ENCODE assay signal across 12 cellular contexts in the genomic region with DNA sequence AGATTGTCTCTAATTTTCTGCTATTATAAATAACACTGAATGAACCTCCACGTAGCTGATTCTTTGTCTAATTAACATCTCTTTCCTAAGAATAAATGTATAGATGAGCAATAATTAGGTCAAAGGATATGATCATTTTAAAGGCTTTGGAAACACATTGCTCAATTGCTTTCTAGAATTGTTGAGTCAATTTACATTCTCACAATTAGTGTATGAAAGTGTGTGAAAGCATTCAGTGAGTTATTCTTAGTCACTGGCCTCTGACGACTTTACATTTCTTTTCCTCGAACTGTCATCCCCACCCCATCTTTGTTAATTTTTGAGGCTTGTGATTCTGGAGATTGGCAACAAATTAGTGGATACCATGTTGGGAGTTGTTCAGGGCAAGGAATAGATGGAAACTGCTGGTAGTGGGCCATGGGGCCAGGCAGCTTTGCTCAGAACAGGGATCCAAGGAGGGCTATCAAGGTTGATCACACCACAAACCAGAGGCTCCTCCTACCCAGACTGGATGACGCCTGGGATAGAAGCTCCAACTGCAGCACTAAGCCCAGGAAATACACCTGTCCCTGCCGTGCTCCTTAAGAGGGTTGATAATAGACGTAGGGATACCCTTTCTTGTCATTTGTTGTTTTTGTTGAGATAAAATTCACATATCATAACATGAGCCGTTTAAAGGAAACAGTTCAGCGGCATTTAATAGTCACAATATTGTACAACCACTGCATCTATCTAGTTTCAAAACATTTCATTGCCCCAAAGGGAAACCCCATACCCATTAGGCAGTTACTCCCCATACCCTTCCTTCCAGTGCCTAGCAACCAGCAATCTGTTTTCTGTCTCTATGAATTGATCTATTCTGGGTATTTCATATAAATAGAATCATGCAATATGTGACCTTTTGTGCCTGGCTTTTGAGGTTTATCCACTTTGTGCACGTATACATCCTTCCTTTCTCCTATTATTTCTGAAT. TPM values are rescaled to one million over a fixed set of nuclear protein-coding genes. Genes with fewer than 3 reads are reported as not detected.
DNase-seq lines count a peak whose midpoint lies in the region; ATAC-seq, FAIRE-seq and TF ChIP-seq lines count a peak whose summit lies in the region.
"Had no signal": no experiment of that assay in that cellular context is flagged by ENCODE, and none has a peak within 500 bp of the region (broad histone marks: within the 10 kb centered on the region; RNA-seq: fewer than 3 reads in every experiment).

No MANE protein-coding gene starts in this region.

- no peaks in the 10 kb centered on the region for H3K27me3 Mint-ChIP-seq in activated naive CD4-positive, alpha-beta T cell treated with anti-CD3 and anti-CD28 coated beads for 36 hours (ENCODE audit: low read depth)
- H3K27me3 Mint-ChIP-seq in mesothelial cell of epicardium (ENCODE audit: low read depth): no peaks in the 10 kb centered on the region

- no peak overlapping the region for H3K4me3 Mint-ChIP-seq in activated naive CD4-positive, alpha-beta T cell treated with anti-CD3 and anti-CD28 coated beads for 36 hours
- peak overlapping the region; percentile 57 for H3K4me3 Mint-ChIP-seq in stimulated activated effector memory CD8-positive, alpha-beta T cell treated with anti-CD3 and anti-CD28 coated beads, Interleukin-12 subunit alpha, Interleukin-12 subunit beta, amount 100 ng/mL, for 72 hours
- H3K4me3 Mint-ChIP-seq in mesothelial cell of epicardium: no peak overlapping the region

- TF ChIP-seq CTCF in mesothelial cell of epicardium (IDR thresholded peaks at IDR 0.05; ENCODE audit: unreplicated experiment): no peak

- FAIRE-seq in urothelium cell line (lab: Jason Lieb, UNC): no peak

- H3K4me1 Mint-ChIP-seq in activated naive CD4-positive, alpha-beta T cell treated with anti-CD3 and anti-CD28 coated beads for 36 hours (ENCODE audit: low read depth): peaks cover 11% of the 10 kb centered on the region
- H3K4me1 Mint-ChIP-seq in stimulated activated effector memory CD8-positive, alpha-beta T cell treated with anti-CD3 and anti-CD28 coated beads, Interleukin-12 subunit alpha, Interleukin-12 subunit beta, amount 100 ng/mL, for 72 hours: peaks cover 20% of the 10 kb centered on the region
- no peaks in the 10 kb centered on the region for H3K4me1 Mint-ChIP-seq in mesothelial cell of epicardium

- peak; percentile 9 for DNase-seq in activated naive CD4-positive, alpha-beta T cell treated with Interleukin-2 at 50 U/mL for 16 hours
- no peak for DNase-seq in activated naive CD4-positive, alpha-beta T cell treated with anti-CD3 and anti-CD28 coated beads for 36 hours
- peak; percentile 7 to 71 for DNase-seq in stimulated activated effector memory CD8-positive, alpha-beta T cell treated with anti-CD3 and anti-CD28 coated beads, Interleukin-12 subunit alpha, Interleukin-12 subunit beta, amount 100 ng/mL, for 72 hours (ENCODE audit: low spot score in 2 of 2)
- DNase-seq in mesothelial cell of epicardium (ENCODE audit: low spot score in 2 of 2, unreplicated experiment in 2 of 2): no peak
- DNase-seq in urothelium cell line (ENCODE audit: low spot score): no peak
- DNase-seq in OCI-M1 (lab: John Stamatoyannopoulos, UW): no peak
- DNase-seq: NCI-H69, sigmoid colon had no signal

- ATAC-seq in GM21717 (IDR thresholded peaks at IDR 0.05; ENCODE audit: unreplicated experiment): peak; percentile 64
- ATAC-seq in HG03565 (IDR thresholded peaks at IDR 0.05; ENCODE audit: unreplicated experiment): peak; percentile 51
- peak; percentile 94 for ATAC-seq in stimulated activated effector memory CD8-positive, alpha-beta T cell treated with anti-CD3 and anti-CD28 coated beads, Interleukin-12 subunit alpha, Interleukin-12 subunit beta, amount 100 ng/mL, for 72 hours

- no peaks in the 10 kb centered on the region for H3K36me3 Mint-ChIP-seq in activated naive CD4-positive, alpha-beta T cell treated with anti-CD3 and anti-CD28 coated beads for 36 hours (ENCODE audit: low read depth)
- H3K36me3 Mint-ChIP-seq in stimulated activated effector memory CD8-positive, alpha-beta T cell treated with anti-CD3 and anti-CD28 coated beads, Interleukin-12 subunit alpha, Interleukin-12 subunit beta, amount 100 ng/mL, for 72 hours: no peaks in the 10 kb centered on the region
- no peaks in the 10 kb centered on the region for H3K36me3 Mint-ChIP-seq in mesothelial cell of epicardium

- no peaks in the 10 kb centered on the region for H3K9me3 Mint-ChIP-seq in activated naive CD4-positive, alpha-beta T cell treated with anti-CD3 and anti-CD28 coated beads for 36 hours
- no peaks in the 10 kb centered on the region for H3K9me3 Mint-ChIP-seq in stimulated activated effector memory CD8-positive, alpha-beta T cell treated with anti-CD3 and anti-CD28 coated beads, Interleukin-12 subunit alpha, Interleukin-12 subunit beta, amount 100 ng/mL, for 72 hours
- peaks cover 4% of the 10 kb centered on the region for H3K9me3 Mint-ChIP-seq in mesothelial cell of epicardium

- intact Hi-C loops in activated naive CD4-positive, alpha-beta T cell treated with anti-CD3 and anti-CD28 coated beads for 36 hours (cut with micrococcal nuclease): loop anchor here (1.0 to 10.0 kb wide), 8 partner anchors 28 to 1757 kb away; partner anchors contain the start of genes EIF1B, RPL14, TRAK1 and ZNF621

- H3K27ac Mint-ChIP-seq in activated naive CD4-positive, alpha-beta T cell treated with anti-CD3 and anti-CD28 coated beads for 36 hours: no peak overlapping the region
- peak overlapping the region; percentile 93 for H3K27ac Mint-ChIP-seq in stimulated activated effector memory CD8-positive, alpha-beta T cell treated with anti-CD3 and anti-CD28 coated beads, Interleukin-12 subunit alpha, Interleukin-12 subunit beta, amount 100 ng/mL, for 72 hours
- no peak overlapping the region for H3K27ac Mint-ChIP-seq in mesothelial cell of epicardium

- CTCF ChIA-PET in activated naive CD4-positive, alpha-beta T cell treated with anti-CD3 and anti-CD28 coated beads for 36 hours (lab: Charles Lee): interaction anchor here (0.6 kb wide), 1 partner anchor 10 kb away, joined by 3 read pairs; no protein-coding TSS in a partner anchor

RNA-seq across cellular contexts. Expression of gene EIF1B, which starts 27.9 kb away (rescaled TPM):
- total RNA-seq in activated naive CD4-positive, alpha-beta T cell treated with anti-CD3 and anti-CD28 coated beads for 36 hours: 10 to 100 TPM; 47.0 to 49.2 TPM
- 77.1 to 78.2 TPM (median 77.3 TPM) in 3 replicates for total RNA-seq in mesothelial cell of epicardium

RNA-seq across cellular contexts. Expression of gene ENTPD3, which starts 49.6 kb away (rescaled TPM):
- total RNA-seq in activated naive CD4-positive, alpha-beta T cell treated with anti-CD3 and anti-CD28 coated beads for 36 hours: not detected
- total RNA-seq in mesothelial cell of epicardium: 0.53 to 0.87 TPM (median 0.72 TPM) in 3 replicates
- total RNA-seq: Daoy, myocyte had no signal

Comparison
In these comparisons a context has a peak if more than half of its experiments do, and no peak if none do; other contexts are left out.
1. DNase-seq: peak in activated naive CD4-positive, alpha-beta T cell treated with Interleukin-2 at 50 U/mL for 16 hours (single experiment) and stimulated activated effector memory CD8-positive, alpha-beta T cell treated with anti-CD3 and anti-CD28 coated beads, Interleukin-12 subunit alpha, Interleukin-12 subunit beta, amount 100 ng/mL, for 72 hours (2 of 2); none in activated naive CD4-positive, alpha-beta T cell treated with anti-CD3 and anti-CD28 coated beads for 36 hours (single experiment), mesothelial cell of epicardium (0 of 2), urothelium cell line (single experiment) and OCI-M1 (single experiment).
2. Peak in every context shown above with its lines, with median percentiles within 50 percentile points of each other: ATAC-seq.